In genomic region chr6:77548662-77549366, GRCh38 we compare ENCODE assay signal across 29 cellular contexts.
"Had no signal": no experiment of that assay in that cellular context is flagged by ENCODE, and none has a peak within 500 bp of the region (broad histone marks: within the 10 kb centered on the region; RNA-seq: fewer than 3 reads in every experiment).

No MANE protein-coding gene starts in this region.

- H3K27ac ChIP-seq: adrenal gland, ascending aorta, breast epithelium, cardiac muscle cell, colonic mucosa, epithelial cell of prostate, WERI-Rb-1 had no signal

- H3K27me3 ChIP-seq: adrenal gland, ascending aorta, breast epithelium, cardiac muscle cell, colonic mucosa had no signal

- H3K4me1 ChIP-seq: adrenal gland, ascending aorta, breast epithelium, colonic mucosa had no signal

- FAIRE-seq: endometrium, endothelial cell of umbilical vein, frontal cortex had no signal

- ATAC-seq: activated CD4-positive, CD25-positive, alpha-beta regulatory T cell treated with anti-CD3 and anti-CD28 coated beads, Interleukin-2, amount 50 U/mL, for 24 hours; activated CD8-positive, alpha-beta T cell treated with anti-CD3 and anti-CD28 coated beads for 36 hours; activated naive CD8-positive, alpha-beta T cell treated with anti-CD3 and anti-CD28 coated beads, Interleukin-2, amount 50 U/mL, for 24 hours; activated T-cell treated with anti-CD3 and anti-CD28 coated beads, Interleukin-2, amount 50 U/mL, for 4 hours had no signal

- H3K36me3 ChIP-seq: adrenal gland, ascending aorta, breast epithelium, cardiac muscle cell, colonic mucosa, WERI-Rb-1 had no signal

- H3K9me3 ChIP-seq: adrenal gland, ascending aorta, breast epithelium, colonic mucosa had no signal

- DNase-seq: activated B cell treated with CpG ODN at 0.5 μM for 24 hours; activated CD4-positive, alpha-beta T cell treated with anti-CD3 and anti-CD28 coated beads for 48 hours; activated CD4-positive, alpha-beta T cell treated with anti-CD3 and anti-CD28 coated beads, Interleukin-2, amount 50 U/mL, for 1 hour; activated CD4-positive, alpha-beta T cell treated with anti-CD3 and anti-CD28 coated beads, Interleukin-2, amount 50 U/mL, for 48 hours; activated CD8-positive, alpha-beta memory T cell treated with anti-CD3 and anti-CD28 coated beads for 24 hours; activated CD8-positive, alpha-beta T cell treated with anti-CD3 and anti-CD28 coated beads for 36 hours; activated effector memory CD4-positive, alpha-beta T cell treated with anti-CD3 and anti-CD28 coated beads, Interleukin-2, amount 50 U/mL, for 16 hours; activated naive CD4-positive, alpha-beta T cell treated with anti-CD3 and anti-CD28 coated beads for 36 hours; activated naive CD8-positive, alpha-beta T cell treated with anti-CD3 and anti-CD28 coated beads for 36 hours; activated naive CD8-positive, alpha-beta T cell treated with anti-CD3 and anti-CD28 coated beads, Interleukin-2, amount 50 U/mL, for 24 hours; activated T-cell treated with anti-CD3 and anti-CD28 coated beads, Interleukin-2, amount 50 U/mL, for 4 hours; adrenal gland; central memory CD4-positive, alpha-beta T cell; cerebellar nuclear complex; colonic mucosa; effector CD8-positive, alpha-beta T cell; foreskin fibroblast; head of caudate nucleus; hypothalamus; T1000; WERI-Rb-1 had no signal

- H3K4me3 ChIP-seq: adrenal gland, ascending aorta, breast epithelium, cardiac muscle cell, colonic mucosa had no signal
